ENCODE assay signal across 16 cellular contexts in the genomic region with DNA sequence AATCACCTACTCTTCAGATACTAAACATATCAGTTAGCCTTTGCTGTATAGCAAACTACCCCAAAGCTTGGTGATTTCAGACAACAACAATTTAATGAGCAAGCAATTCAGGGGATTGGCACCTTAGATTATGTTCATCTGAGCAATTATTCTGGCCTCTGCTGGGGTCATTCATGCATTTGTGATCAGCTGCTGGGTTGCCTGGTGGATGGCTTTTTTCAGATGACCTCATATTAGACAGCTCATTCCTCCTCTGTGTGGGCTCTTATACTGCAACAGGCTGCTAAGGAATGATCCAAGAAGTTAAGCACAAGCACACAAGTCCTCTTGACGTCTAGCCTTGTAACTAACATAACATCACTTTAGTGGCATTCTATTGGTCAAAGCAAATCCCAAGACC.
DNase-seq lines count a peak whose midpoint lies in the region; ATAC-seq, FAIRE-seq and TF ChIP-seq lines count a peak whose summit lies in the region.
"Had no signal": no experiment of that assay in that cellular context is flagged by ENCODE, and none has a peak within 500 bp of the region (broad histone marks: within the 10 kb centered on the region; RNA-seq: fewer than 3 reads in every experiment).

No MANE protein-coding gene starts in this region.

- no peaks in the 10 kb centered on the region for H3K36me3 Mint-ChIP-seq in stimulated activated memory B cell treated with anti-CD40 and anti-IgM and Interleukin-4, amounts not matched to agents 10 μg/mL and 1 μg/mL and 100 μg/mL, for 72 hours
- H3K36me3 Mint-ChIP-seq in effector memory CD8-positive, alpha-beta T cell (ENCODE audit: insufficient read depth) = no peaks in the 10 kb centered on the region
- H3K36me3 Mint-ChIP-seq: CD4-positive, CD25-positive, alpha-beta regulatory T cell had no signal

- peak; percentile 5 for DNase-seq in NCI-H226
- DNase-seq in bronchial epithelial cell (ENCODE audit: low read depth) = peak; percentile 18
- peak; percentile 84 for DNase-seq in kidney tubule cell (ENCODE audit: low spot score)
- no peak for DNase-seq in effector memory CD4-positive, alpha-beta T cell
- no peak for DNase-seq in activated gamma-delta T cell treated with Interleukin-2 at 50 U/mL for 16 hours
- DNase-seq in effector memory CD8-positive, alpha-beta T cell = no peak
- DNase-seq in AG20443 (ENCODE audit: low spot score) = no peak
- DNase-seq: CD4-positive, CD25-positive, alpha-beta regulatory T cell; DMS53; GF-D8; GM23248 had no signal

- H3K4me3 ChIP-seq in bronchial epithelial cell (ENCODE audit: low read depth, low read length) = no peak overlapping the region
- no peak overlapping the region for H3K4me3 ChIP-seq in effector memory CD4-positive, alpha-beta T cell (ENCODE audit: insufficient read depth, low read depth, low read length, poor library complexity, severe bottlenecking)
- H3K4me3 ChIP-seq: BLaER1 treated with 17β-estradiol and CSF1 and Interleukin-3, amounts not matched to agents 10 nM and 100 nM; GM23248 had no signal

- H3K27me3 ChIP-seq in bronchial epithelial cell (ENCODE audit: control insufficient read depth, insufficient read depth, low read length) = no peaks in the 10 kb centered on the region
- no peaks in the 10 kb centered on the region for H3K27me3 ChIP-seq in effector memory CD4-positive, alpha-beta T cell (replicated peaks; ENCODE audit: control insufficient read depth, insufficient read depth, low read length, poor library complexity, severe bottlenecking)

- H3K4me1 Mint-ChIP-seq in stimulated activated memory B cell treated with anti-CD40 and anti-IgM and Interleukin-4, amounts not matched to agents 10 μg/mL and 1 μg/mL and 100 μg/mL, for 72 hours = peaks cover 26% of the 10 kb centered on the region
- peaks cover 21 to 23% of the 10 kb centered on the region in 2 donors for H3K4me1 Mint-ChIP-seq in effector memory CD8-positive, alpha-beta T cell (ENCODE audit: low read depth in 2 of 2)

- H3K9me3 Mint-ChIP-seq in stimulated activated memory B cell treated with anti-CD40 and anti-IgM and Interleukin-4, amounts not matched to agents 10 μg/mL and 1 μg/mL and 100 μg/mL, for 72 hours = peaks cover 6% of the 10 kb centered on the region
- H3K9me3 Mint-ChIP-seq in effector memory CD8-positive, alpha-beta T cell = no peaks in the 10 kb centered on the region

- no peak for ATAC-seq in stimulated activated memory B cell treated with anti-CD40 and anti-IgM and Interleukin-4, amounts not matched to agents 10 μg/mL and 1 μg/mL and 100 μg/mL, for 72 hours
- ATAC-seq in effector memory CD8-positive, alpha-beta T cell (replicated peaks) = no peak
- ATAC-seq: HCT116 had no signal

- no peak overlapping the region for H3K4me3 Mint-ChIP-seq in stimulated activated memory B cell treated with anti-CD40 and anti-IgM and Interleukin-4, amounts not matched to agents 10 μg/mL and 1 μg/mL and 100 μg/mL, for 72 hours
- no peak overlapping the region for H3K4me3 Mint-ChIP-seq in effector memory CD8-positive, alpha-beta T cell
- H3K4me3 Mint-ChIP-seq: CD4-positive, CD25-positive, alpha-beta regulatory T cell had no signal

- no peaks in the 10 kb centered on the region for H3K36me3 ChIP-seq in bronchial epithelial cell (ENCODE audit: control insufficient read depth, insufficient read depth, low read length)
- no peaks in the 10 kb centered on the region for H3K36me3 ChIP-seq in effector memory CD4-positive, alpha-beta T cell (ENCODE audit: control insufficient read depth, insufficient read depth, low read length)
- H3K36me3 ChIP-seq: BLaER1 treated with 17β-estradiol and CSF1 and Interleukin-3, amounts not matched to agents 10 nM and 100 nM had no signal

- no peak for FAIRE-seq in bronchial epithelial cell (lab: Jason Lieb, UNC)
- FAIRE-seq: GM18507, H54 had no signal

- H3K9me3 ChIP-seq in effector memory CD4-positive, alpha-beta T cell (ENCODE audit: control insufficient read depth, low read length) = no peaks in the 10 kb centered on the region

- peak overlapping the region; percentile 48 for H3K27ac Mint-ChIP-seq in stimulated activated memory B cell treated with anti-CD40 and anti-IgM and Interleukin-4, amounts not matched to agents 10 μg/mL and 1 μg/mL and 100 μg/mL, for 72 hours
- H3K27ac Mint-ChIP-seq in effector memory CD8-positive, alpha-beta T cell = no peak overlapping the region

- H3K4me1 ChIP-seq in effector memory CD4-positive, alpha-beta T cell (ENCODE audit: control insufficient read depth, insufficient read depth, low read length, poor library complexity, severe bottlenecking) = peaks cover 15% of the 10 kb centered on the region

- no peak for TF ChIP-seq CTCF in bronchial epithelial cell (IDR thresholded peaks at IDR 0.05; ENCODE audit: insufficient read depth, low read length, severe bottlenecking)

- no peaks in the 10 kb centered on the region for H3K27me3 Mint-ChIP-seq in stimulated activated memory B cell treated with anti-CD40 and anti-IgM and Interleukin-4, amounts not matched to agents 10 μg/mL and 1 μg/mL and 100 μg/mL, for 72 hours
- no peaks in the 10 kb centered on the region for H3K27me3 Mint-ChIP-seq in effector memory CD8-positive, alpha-beta T cell
- H3K27me3 Mint-ChIP-seq: CD4-positive, CD25-positive, alpha-beta regulatory T cell had no signal

- no peak overlapping the region for H3K27ac ChIP-seq in effector memory CD4-positive, alpha-beta T cell (ENCODE audit: insufficient read depth, low read length, poor library complexity, severe bottlenecking)
- H3K27ac ChIP-seq: BLaER1 treated with 17β-estradiol and CSF1 and Interleukin-3, amounts not matched to agents 10 nM and 100 nM; GM23248 had no signal

Comparison
In these comparisons a context has a peak if more than half of its experiments do, and no peak if none do; other contexts are left out.
1. DNase-seq: peak in NCI-H226 (single experiment), bronchial epithelial cell (single experiment) and kidney tubule cell (single experiment); none in effector memory CD4-positive, alpha-beta T cell (0 of 3), activated gamma-delta T cell treated with Interleukin-2 at 50 U/mL for 16 hours (single experiment), effector memory CD8-positive, alpha-beta T cell (0 of 3) and AG20443 (single experiment).